ENCODE assay signal across 1 cellular context in the genomic region with DNA sequence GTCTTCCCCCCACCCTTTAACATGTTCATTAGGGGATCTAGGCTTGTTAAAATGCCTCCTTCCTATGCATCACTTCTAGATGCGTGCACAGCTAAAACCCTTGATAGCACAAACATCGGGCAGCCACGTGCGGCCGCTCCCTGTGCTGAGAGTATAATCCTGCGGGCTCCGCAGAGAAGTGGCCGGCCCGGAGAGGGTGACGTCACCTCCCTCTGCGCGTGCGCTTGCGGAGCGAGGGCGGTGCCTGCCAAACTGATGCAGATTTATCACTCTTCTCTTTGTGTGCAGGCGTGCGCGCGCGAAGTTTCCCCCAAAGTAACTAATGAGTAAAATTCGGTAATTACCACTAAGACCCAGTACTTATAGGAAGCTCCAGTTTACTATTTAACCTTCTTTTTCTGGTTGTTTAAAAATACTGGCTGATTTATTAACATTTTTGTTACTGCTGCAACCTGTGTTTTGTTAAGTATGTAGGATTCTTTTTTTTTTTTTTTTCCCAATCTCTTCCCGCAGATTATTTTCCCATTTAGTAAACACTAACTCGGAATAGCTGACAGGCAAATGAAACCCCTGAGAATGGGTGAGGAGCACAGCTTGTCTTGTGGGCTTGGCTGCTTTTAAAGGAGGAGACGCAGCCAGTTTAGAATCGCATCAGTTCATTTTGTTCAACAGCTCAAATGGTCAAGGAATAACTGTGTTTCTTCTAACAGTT.
TF ChIP-seq lines count a peak whose summit lies in the region.

No MANE protein-coding gene starts in this region.

TF ChIP-seq in K562, 482 proteins besides CTCF, POLR2A, EP300 and RAD21 (continued from another document and continues in another):
- TF ChIP-seq, protein P1, sequence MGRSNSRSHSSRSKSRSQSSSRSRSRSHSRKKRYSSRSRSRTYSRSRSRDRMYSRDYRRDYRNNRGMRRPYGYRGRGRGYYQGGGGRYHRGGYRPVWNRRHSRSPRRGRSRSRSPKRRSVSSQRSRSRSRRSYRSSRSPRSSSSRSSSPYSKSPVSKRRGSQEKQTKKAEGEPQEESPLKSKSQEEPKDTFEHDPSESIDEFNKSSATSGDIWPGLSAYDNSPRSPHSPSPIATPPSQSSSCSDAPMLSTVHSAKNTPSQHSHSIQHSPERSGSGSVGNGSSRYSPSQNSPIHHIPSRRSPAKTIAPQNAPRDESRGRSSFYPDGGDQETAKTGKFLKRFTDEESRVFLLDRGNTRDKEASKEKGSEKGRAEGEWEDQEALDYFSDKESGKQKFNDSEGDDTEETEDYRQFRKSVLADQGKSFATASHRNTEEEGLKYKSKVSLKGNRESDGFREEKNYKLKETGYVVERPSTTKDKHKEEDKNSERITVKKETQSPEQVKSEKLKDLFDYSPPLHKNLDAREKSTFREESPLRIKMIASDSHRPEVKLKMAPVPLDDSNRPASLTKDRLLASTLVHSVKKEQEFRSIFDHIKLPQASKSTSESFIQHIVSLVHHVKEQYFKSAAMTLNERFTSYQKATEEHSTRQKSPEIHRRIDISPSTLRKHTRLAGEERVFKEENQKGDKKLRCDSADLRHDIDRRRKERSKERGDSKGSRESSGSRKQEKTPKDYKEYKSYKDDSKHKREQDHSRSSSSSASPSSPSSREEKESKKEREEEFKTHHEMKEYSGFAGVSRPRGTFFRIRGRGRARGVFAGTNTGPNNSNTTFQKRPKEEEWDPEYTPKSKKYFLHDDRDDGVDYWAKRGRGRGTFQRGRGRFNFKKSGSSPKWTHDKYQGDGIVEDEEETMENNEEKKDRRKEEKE (IDR thresholded peaks at IDR 0.05; ENCODE audit: borderline replicate concordance in 1 of 2, control insufficient read depth in 1 of 2, low read depth in 2 of 2, low read length in 1 of 2): no peak
- TF ChIP-seq POLR2H (tag; IDR thresholded peaks at IDR 0.05; ENCODE audit: low read depth) (no peak), FOXK2 (conservative IDR thresholded peaks at IDR 0.05 in 1 of 2, IDR thresholded peaks at IDR 0.05 in 1 of 2; ENCODE audit: low read depth in 2 of 2) (no peak), CC2D1A (IDR thresholded peaks at IDR 0.05) (no peak), EP400 (IDR thresholded peaks at IDR 0.05) (peak; percentile 77), ZNF668 (CRISPR knock-in tag; IDR thresholded peaks at IDR 0.05) (no peak), ZNF23 (CRISPR knock-in tag; IDR thresholded peaks at IDR 0.05) (no peak), MECOM (CRISPR knock-in tag; IDR thresholded peaks at IDR 0.05) (no peak), ZNF184 (CRISPR knock-in tag; IDR thresholded peaks at IDR 0.05) (no peak), CREM (IDR thresholded peaks at IDR 0.05; ENCODE audit: low read depth) (peak; percentile 90), ZNF311 (CRISPR knock-in tag; IDR thresholded peaks at IDR 0.05) (0 out of 2 replicates have a peak, but pooled peaks have one; percentile 52), FOSL1 (tag; conservative IDR thresholded peaks at IDR 0.05) (peak; percentile 51; the same call in 1 of the 2 replicates), ZNF436 (CRISPR knock-in tag; IDR thresholded peaks at IDR 0.05) (no peak), ZZZ3 (IDR thresholded peaks at IDR 0.05) (no peak), ERF (CRISPR knock-in tag; IDR thresholded peaks at IDR 0.05) (no peak), GTF2E2 (tag; IDR thresholded peaks at IDR 0.05) (no peak), ZKSCAN3 (CRISPR knock-in tag; IDR thresholded peaks at IDR 0.05) (no peak), ZNF79 (CRISPR knock-in tag; IDR thresholded peaks at IDR 0.05; ENCODE audit: low read depth) (no peak)
- TF ChIP-seq, protein P2, sequence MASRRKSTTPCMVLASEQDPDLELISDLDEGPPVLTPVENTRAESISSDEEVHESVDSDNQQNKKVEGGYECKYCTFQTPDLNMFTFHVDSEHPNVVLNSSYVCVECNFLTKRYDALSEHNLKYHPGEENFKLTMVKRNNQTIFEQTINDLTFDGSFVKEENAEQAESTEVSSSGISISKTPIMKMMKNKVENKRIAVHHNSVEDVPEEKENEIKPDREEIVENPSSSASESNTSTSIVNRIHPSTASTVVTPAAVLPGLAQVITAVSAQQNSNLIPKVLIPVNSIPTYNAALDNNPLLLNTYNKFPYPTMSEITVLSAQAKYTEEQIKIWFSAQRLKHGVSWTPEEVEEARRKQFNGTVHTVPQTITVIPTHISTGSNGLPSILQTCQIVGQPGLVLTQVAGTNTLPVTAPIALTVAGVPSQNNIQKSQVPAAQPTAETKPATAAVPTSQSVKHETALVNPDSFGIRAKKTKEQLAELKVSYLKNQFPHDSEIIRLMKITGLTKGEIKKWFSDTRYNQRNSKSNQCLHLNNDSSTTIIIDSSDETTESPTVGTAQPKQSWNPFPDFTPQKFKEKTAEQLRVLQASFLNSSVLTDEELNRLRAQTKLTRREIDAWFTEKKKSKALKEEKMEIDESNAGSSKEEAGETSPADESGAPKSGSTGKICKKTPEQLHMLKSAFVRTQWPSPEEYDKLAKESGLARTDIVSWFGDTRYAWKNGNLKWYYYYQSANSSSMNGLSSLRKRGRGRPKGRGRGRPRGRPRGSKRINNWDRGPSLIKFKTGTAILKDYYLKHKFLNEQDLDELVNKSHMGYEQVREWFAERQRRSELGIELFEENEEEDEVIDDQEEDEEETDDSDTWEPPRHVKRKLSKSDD (conservative IDR thresholded peaks at IDR 0.05; ENCODE audit: low read length): no peak
- TF ChIP-seq, protein P3, sequence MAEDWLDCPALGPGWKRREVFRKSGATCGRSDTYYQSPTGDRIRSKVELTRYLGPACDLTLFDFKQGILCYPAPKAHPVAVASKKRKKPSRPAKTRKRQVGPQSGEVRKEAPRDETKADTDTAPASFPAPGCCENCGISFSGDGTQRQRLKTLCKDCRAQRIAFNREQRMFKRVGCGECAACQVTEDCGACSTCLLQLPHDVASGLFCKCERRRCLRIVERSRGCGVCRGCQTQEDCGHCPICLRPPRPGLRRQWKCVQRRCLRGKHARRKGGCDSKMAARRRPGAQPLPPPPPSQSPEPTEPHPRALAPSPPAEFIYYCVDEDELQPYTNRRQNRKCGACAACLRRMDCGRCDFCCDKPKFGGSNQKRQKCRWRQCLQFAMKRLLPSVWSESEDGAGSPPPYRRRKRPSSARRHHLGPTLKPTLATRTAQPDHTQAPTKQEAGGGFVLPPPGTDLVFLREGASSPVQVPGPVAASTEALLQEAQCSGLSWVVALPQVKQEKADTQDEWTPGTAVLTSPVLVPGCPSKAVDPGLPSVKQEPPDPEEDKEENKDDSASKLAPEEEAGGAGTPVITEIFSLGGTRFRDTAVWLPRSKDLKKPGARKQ (CRISPR knock-in tag; IDR thresholded peaks at IDR 0.05): no peak
- TF ChIP-seq, protein P4, sequence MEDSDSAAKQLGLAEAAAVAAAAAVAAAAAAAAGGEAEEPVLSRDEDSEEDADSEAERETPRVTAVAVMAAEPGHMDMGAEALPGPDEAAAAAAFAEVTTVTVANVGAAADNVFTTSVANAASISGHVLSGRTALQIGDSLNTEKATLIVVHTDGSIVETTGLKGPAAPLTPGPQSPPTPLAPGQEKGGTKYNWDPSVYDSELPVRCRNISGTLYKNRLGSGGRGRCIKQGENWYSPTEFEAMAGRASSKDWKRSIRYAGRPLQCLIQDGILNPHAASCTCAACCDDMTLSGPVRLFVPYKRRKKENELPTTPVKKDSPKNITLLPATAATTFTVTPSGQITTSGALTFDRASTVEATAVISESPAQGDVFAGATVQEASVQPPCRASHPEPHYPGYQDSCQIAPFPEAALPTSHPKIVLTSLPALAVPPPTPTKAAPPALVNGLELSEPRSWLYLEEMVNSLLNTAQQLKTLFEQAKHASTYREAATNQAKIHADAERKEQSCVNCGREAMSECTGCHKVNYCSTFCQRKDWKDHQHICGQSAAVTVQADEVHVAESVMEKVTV (CRISPR knock-in tag; IDR thresholded peaks at IDR 0.05): no peak
- TF ChIP-seq, protein P5, sequence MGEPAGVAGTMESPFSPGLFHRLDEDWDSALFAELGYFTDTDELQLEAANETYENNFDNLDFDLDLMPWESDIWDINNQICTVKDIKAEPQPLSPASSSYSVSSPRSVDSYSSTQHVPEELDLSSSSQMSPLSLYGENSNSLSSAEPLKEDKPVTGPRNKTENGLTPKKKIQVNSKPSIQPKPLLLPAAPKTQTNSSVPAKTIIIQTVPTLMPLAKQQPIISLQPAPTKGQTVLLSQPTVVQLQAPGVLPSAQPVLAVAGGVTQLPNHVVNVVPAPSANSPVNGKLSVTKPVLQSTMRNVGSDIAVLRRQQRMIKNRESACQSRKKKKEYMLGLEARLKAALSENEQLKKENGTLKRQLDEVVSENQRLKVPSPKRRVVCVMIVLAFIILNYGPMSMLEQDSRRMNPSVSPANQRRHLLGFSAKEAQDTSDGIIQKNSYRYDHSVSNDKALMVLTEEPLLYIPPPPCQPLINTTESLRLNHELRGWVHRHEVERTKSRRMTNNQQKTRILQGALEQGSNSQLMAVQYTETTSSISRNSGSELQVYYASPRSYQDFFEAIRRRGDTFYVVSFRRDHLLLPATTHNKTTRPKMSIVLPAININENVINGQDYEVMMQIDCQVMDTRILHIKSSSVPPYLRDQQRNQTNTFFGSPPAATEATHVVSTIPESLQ (CRISPR knock-in tag; IDR thresholded peaks at IDR 0.05): peak; percentile 42; the same call in 1 of the 2 replicates
- TF ChIP-seq, protein P6, sequence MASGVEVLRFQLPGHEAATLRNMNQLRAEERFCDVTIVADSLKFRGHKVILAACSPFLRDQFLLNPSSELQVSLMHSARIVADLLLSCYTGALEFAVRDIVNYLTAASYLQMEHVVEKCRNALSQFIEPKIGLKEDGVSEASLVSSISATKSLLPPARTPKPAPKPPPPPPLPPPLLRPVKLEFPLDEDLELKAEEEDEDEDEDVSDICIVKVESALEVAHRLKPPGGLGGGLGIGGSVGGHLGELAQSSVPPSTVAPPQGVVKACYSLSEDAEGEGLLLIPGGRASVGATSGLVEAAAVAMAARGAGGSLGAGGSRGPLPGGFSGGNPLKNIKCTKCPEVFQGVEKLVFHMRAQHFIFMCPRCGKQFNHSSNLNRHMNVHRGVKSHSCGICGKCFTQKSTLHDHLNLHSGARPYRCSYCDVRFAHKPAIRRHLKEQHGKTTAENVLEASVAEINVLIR (CRISPR knock-in tag; IDR thresholded peaks at IDR 0.05): peak; percentile 52; the same call in 1 of the 2 replicates
- TF ChIP-seq, protein P7, sequence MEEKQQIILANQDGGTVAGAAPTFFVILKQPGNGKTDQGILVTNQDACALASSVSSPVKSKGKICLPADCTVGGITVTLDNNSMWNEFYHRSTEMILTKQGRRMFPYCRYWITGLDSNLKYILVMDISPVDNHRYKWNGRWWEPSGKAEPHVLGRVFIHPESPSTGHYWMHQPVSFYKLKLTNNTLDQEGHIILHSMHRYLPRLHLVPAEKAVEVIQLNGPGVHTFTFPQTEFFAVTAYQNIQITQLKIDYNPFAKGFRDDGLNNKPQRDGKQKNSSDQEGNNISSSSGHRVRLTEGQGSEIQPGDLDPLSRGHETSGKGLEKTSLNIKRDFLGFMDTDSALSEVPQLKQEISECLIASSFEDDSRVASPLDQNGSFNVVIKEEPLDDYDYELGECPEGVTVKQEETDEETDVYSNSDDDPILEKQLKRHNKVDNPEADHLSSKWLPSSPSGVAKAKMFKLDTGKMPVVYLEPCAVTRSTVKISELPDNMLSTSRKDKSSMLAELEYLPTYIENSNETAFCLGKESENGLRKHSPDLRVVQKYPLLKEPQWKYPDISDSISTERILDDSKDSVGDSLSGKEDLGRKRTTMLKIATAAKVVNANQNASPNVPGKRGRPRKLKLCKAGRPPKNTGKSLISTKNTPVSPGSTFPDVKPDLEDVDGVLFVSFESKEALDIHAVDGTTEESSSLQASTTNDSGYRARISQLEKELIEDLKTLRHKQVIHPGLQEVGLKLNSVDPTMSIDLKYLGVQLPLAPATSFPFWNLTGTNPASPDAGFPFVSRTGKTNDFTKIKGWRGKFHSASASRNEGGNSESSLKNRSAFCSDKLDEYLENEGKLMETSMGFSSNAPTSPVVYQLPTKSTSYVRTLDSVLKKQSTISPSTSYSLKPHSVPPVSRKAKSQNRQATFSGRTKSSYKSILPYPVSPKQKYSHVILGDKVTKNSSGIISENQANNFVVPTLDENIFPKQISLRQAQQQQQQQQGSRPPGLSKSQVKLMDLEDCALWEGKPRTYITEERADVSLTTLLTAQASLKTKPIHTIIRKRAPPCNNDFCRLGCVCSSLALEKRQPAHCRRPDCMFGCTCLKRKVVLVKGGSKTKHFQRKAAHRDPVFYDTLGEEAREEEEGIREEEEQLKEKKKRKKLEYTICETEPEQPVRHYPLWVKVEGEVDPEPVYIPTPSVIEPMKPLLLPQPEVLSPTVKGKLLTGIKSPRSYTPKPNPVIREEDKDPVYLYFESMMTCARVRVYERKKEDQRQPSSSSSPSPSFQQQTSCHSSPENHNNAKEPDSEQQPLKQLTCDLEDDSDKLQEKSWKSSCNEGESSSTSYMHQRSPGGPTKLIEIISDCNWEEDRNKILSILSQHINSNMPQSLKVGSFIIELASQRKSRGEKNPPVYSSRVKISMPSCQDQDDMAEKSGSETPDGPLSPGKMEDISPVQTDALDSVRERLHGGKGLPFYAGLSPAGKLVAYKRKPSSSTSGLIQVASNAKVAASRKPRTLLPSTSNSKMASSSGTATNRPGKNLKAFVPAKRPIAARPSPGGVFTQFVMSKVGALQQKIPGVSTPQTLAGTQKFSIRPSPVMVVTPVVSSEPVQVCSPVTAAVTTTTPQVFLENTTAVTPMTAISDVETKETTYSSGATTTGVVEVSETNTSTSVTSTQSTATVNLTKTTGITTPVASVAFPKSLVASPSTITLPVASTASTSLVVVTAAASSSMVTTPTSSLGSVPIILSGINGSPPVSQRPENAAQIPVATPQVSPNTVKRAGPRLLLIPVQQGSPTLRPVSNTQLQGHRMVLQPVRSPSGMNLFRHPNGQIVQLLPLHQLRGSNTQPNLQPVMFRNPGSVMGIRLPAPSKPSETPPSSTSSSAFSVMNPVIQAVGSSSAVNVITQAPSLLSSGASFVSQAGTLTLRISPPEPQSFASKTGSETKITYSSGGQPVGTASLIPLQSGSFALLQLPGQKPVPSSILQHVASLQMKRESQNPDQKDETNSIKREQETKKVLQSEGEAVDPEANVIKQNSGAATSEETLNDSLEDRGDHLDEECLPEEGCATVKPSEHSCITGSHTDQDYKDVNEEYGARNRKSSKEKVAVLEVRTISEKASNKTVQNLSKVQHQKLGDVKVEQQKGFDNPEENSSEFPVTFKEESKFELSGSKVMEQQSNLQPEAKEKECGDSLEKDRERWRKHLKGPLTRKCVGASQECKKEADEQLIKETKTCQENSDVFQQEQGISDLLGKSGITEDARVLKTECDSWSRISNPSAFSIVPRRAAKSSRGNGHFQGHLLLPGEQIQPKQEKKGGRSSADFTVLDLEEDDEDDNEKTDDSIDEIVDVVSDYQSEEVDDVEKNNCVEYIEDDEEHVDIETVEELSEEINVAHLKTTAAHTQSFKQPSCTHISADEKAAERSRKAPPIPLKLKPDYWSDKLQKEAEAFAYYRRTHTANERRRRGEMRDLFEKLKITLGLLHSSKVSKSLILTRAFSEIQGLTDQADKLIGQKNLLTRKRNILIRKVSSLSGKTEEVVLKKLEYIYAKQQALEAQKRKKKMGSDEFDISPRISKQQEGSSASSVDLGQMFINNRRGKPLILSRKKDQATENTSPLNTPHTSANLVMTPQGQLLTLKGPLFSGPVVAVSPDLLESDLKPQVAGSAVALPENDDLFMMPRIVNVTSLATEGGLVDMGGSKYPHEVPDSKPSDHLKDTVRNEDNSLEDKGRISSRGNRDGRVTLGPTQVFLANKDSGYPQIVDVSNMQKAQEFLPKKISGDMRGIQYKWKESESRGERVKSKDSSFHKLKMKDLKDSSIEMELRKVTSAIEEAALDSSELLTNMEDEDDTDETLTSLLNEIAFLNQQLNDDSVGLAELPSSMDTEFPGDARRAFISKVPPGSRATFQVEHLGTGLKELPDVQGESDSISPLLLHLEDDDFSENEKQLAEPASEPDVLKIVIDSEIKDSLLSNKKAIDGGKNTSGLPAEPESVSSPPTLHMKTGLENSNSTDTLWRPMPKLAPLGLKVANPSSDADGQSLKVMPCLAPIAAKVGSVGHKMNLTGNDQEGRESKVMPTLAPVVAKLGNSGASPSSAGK (IDR thresholded peaks at IDR 0.05): peak; percentile 94
